In genomic region chr1:236142358-236143103, GRCh38 we compare ENCODE assay signal across 8 cellular contexts. TPM values are rescaled to one million over a fixed set of nuclear protein-coding genes. Genes with fewer than 3 reads are reported as not detected.
DNase-seq lines count a peak whose midpoint lies in the region; ATAC-seq, FAIRE-seq and TF ChIP-seq lines count a peak whose summit lies in the region.

Gene GPR137B, plus strand, starts transcription at chr1:236142539. Its CDS starts 84 bp downstream, at chr1:236142623.

- peaks cover 7% of the 10 kb centered on the region; the same call in 1 of the 3 replicates for H3K4me1 ChIP-seq in A549

- TF ChIP-seq EP300 in A549 (IDR thresholded peaks at IDR 0.05), result no peak

- peak within 1 kb of the TSS; percentile 96 for H3K4me2 ChIP-seq in A549

- H3K9me3 ChIP-seq in A549, result no peaks in the 10 kb centered on the region

- no peak for FAIRE-seq in A549 (lab: Jason Lieb, UNC)

- H3K4me3 ChIP-seq in A549, result peak within 1 kb of the TSS; percentile 94
- H3K4me3 ChIP-seq in epithelial cell of esophagus (ENCODE audit: low read length), result peak within 1 kb of the TSS; percentile 76

- no peak for TF ChIP-seq POLR2A in A549 (IDR thresholded peaks at IDR 0.05; ENCODE audit: low read length)

- no peak for TF ChIP-seq RAD21 in A549 (conservative IDR thresholded peaks at IDR 0.05 in 1 of 2, IDR thresholded peaks at IDR 0.05 in 1 of 2)

- peak within 1 kb of the TSS; percentile 86 to 94 for H3K27ac ChIP-seq in A549

- DNase-seq in A549 (ENCODE audit: low read depth in 1 of 2, low spot score in 1 of 2) (peak; percentile 37 to 66), NCI-H774 (lab: John Stamatoyannopoulos, UW) (peak; percentile 44), epithelial cell of esophagus (ENCODE audit: low read depth) (peak; percentile 75), mucosa of gallbladder (ENCODE audit: low spot score) (peak; percentile 59)
- DNase-seq in activated CD8-positive, alpha-beta memory T cell treated with anti-CD3 and anti-CD28 coated beads, Interleukin-2, amount 50 U/mL, for 48 hours, result peak; percentile 78
- DNase-seq in stimulated activated CD8-positive, alpha-beta memory T cell treated with anti-CD3 and anti-CD28 coated beads, Interleukin-7, amount 100 ng/mL, for 4 hours (ENCODE audit: low read depth in 2 of 2), result peak; percentile 33 to 64

- TF ChIP-seq CTCF in A549 (IDR thresholded peaks at IDR 0.05), result no peak
- no peak for TF ChIP-seq CTCF in epithelial cell of esophagus (IDR thresholded peaks at IDR 0.05; ENCODE audit: insufficient read depth, low read depth, low read length, missing control alignments)

- ATAC-seq in A549 (peak; percentile 45 to 54), GM18511 (IDR thresholded peaks at IDR 0.05; ENCODE audit: unreplicated experiment) (peak; percentile 64), HG02973 (IDR thresholded peaks at IDR 0.05; ENCODE audit: unreplicated experiment) (peak; percentile 55)

- CTCF ChIA-PET in A549 (lab: Yijun Ruan, JAX), result no interaction called here

- POLR2A ChIA-PET in A549 (lab: Yijun Ruan, JAX), result no interaction called here

- WGBS in A549 (ENCODE audit: missing lambda C conversion rate), result 10% methylated on average over 27 of the region's 89 CpGs

TF ChIP-seq in A549, 52 proteins besides CTCF, POLR2A, EP300 and RAD21:
- TF ChIP-seq BCL3 (IDR thresholded peaks at IDR 0.05), result 0 out of 3 replicates have a peak, but pooled peaks have one; percentile 25
- no peak for TF ChIP-seq RNF2 (IDR thresholded peaks at IDR 0.05; ENCODE audit: borderline replicate concordance, low read depth)
- TF ChIP-seq, protein P1, sequence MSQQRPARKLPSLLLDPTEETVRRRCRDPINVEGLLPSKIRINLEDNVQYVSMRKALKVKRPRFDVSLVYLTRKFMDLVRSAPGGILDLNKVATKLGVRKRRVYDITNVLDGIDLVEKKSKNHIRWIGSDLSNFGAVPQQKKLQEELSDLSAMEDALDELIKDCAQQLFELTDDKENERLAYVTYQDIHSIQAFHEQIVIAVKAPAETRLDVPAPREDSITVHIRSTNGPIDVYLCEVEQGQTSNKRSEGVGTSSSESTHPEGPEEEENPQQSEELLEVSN (IDR thresholded peaks at IDR 0.05; ENCODE audit: borderline replicate concordance, low read depth), result peak; percentile 60

RNA-seq across cellular contexts. Expression of gene GPR137B, which starts in this region (rescaled TPM):
- polyA plus RNA-seq in A549 (2011; rRNA removed) (5.8 and 8.5 TPM in 2 replicates), A549 (2017; fragmentation: RNase III; extraction: RNeasy Plus Mini Kit Qiagen cat#74134 plus additional on column Dnase treatment) (7.4 to 9.2 TPM (median 9.2 TPM) in 3 replicates)
- 4.1 and 6.5 TPM in 2 replicates for polyA plus RNA-seq in A549 (2012; cell fraction: cytosol; rRNA removed)
- 4.1 and 4.5 TPM in 2 replicates for polyA plus RNA-seq in A549 (2012; cell fraction: nucleus; rRNA removed)
- 3.4 and 5.2 TPM in 2 replicates for polyA minus RNA-seq in A549 (2011; rRNA and poly(A)+ RNA removed)
- total RNA-seq in mucosa of gallbladder, result 30.5 TPM

Comparison
In these comparisons a context has a peak if more than half of its experiments do, and no peak if none do; other contexts are left out.
1. Peak in every context shown above with its lines: DNase-seq, ATAC-seq, H3K4me3 ChIP-seq and H3K27ac ChIP-seq.